ENCODE assay signal across 29 cellular contexts in the genomic region with DNA sequence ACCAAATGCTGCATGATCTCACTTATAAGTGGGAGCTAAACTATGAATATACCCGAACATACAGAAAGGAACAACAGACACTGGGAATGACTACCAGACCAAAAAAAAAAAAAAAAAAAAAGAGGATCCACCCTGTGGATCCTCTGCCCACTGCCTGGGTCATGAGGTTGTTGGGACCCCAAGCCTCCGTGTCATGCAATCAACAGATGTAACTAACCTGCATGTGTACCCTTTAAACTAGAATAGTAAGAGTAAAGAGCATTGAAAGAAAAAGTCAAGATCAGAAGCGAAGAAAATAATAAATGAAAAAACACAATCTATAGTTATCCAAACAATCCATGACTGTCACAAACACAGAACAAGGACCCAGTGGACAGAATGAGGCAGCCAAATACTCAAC.
"Had no signal": no experiment of that assay in that cellular context is flagged by ENCODE, and none has a peak within 500 bp of the region (broad histone marks: within the 10 kb centered on the region; RNA-seq: fewer than 3 reads in every experiment).

No MANE protein-coding gene starts in this region.

- H3K9ac ChIP-seq: parathyroid adenoma had no signal

- H3K9me3 Mint-ChIP-seq: naive thymus-derived CD8-positive, alpha-beta T cell; natural killer cell treated with Interleukin-12 subunit alpha and Interleukin-12 subunit beta and Interleukin-15 and Interleukin-18, amount 100 ng/mL, for 72 hours; nephron progenitor cell; neural crest cell; stimulated activated effector memory CD8-positive, alpha-beta T cell treated with anti-CD3 and anti-CD28 coated beads, Interleukin-12 subunit alpha, Interleukin-12 subunit beta, amount 100 ng/mL, for 72 hours; stimulated activated naive CD8-positive, alpha-beta T cell treated with anti-CD3 and anti-CD28 coated beads, Interleukin-15, Interleukin-2, amounts not matched to agents 100 ng/mL and 50 ng/mL, for 24 hours had no signal

- ATAC-seq: naive thymus-derived CD8-positive, alpha-beta T cell; natural killer cell treated with Interleukin-12 subunit alpha and Interleukin-12 subunit beta and Interleukin-15 and Interleukin-18, amount 100 ng/mL, for 72 hours; psoas muscle; right cardiac atrium; right lobe of liver; stimulated activated effector memory CD8-positive, alpha-beta T cell treated with anti-CD3 and anti-CD28 coated beads, Interleukin-12 subunit alpha, Interleukin-12 subunit beta, amount 100 ng/mL, for 72 hours; stimulated activated naive B cell treated with anti-CD40 and anti-IgM and Interleukin-4, amounts not matched to agents 10 μg/mL and 1 μg/mL and 100 μg/mL, for 72 hours had no signal

- H3K79me2 ChIP-seq: parathyroid adenoma had no signal

- H3K36me3 Mint-ChIP-seq: naive thymus-derived CD8-positive, alpha-beta T cell; natural killer cell treated with Interleukin-12 subunit alpha and Interleukin-12 subunit beta and Interleukin-15 and Interleukin-18, amount 100 ng/mL, for 72 hours; stimulated activated effector memory CD8-positive, alpha-beta T cell treated with anti-CD3 and anti-CD28 coated beads, Interleukin-12 subunit alpha, Interleukin-12 subunit beta, amount 100 ng/mL, for 72 hours had no signal

- DNase-seq: naive thymus-derived CD8-positive, alpha-beta T cell; nephron progenitor cell; occipital lobe; ovary; posterior cingulate gyrus; psoas muscle; right cardiac atrium; right lobe of liver; sigmoid colon; small intestine; stimulated activated CD4-positive, alpha-beta T cell treated with anti-CD3 and anti-CD28 coated beads, Interleukin-15, amount 100 ng/mL, for 24 hours; stimulated activated CD4-positive, alpha-beta T cell treated with anti-CD3 and anti-CD28 coated beads, Interleukin-2, amount 100 ng/mL, for 24 hours; stimulated activated CD4-positive, alpha-beta T cell treated with anti-CD3 and anti-CD28 coated beads, Interleukin-2, amount 100 ng/mL, for 48 hours; stimulated activated CD4-positive, alpha-beta T cell treated with anti-CD3 and anti-CD28 coated beads, Interleukin-4, amount 100 ng/mL, for 24 hours; stimulated activated naive B cell treated with anti-CD40 and anti-IgM and Interleukin-4, amounts not matched to agents 10 μg/mL and 1 μg/mL and 100 μg/mL, for 72 hours; stimulated activated naive CD4-positive, alpha-beta T cell treated with Interleukin-2 at 50 U/mL for 16 hours; stomach; thyroid gland; trophoblast cell; upper lobe of left lung; uterus had no signal

- H3K4me3 Mint-ChIP-seq: naive thymus-derived CD8-positive, alpha-beta T cell; natural killer cell treated with Interleukin-12 subunit alpha and Interleukin-12 subunit beta and Interleukin-15 and Interleukin-18, amount 100 ng/mL, for 72 hours; nephron progenitor cell; neural crest cell; stimulated activated effector memory CD8-positive, alpha-beta T cell treated with anti-CD3 and anti-CD28 coated beads, Interleukin-12 subunit alpha, Interleukin-12 subunit beta, amount 100 ng/mL, for 72 hours; stimulated activated naive B cell treated with anti-CD40 and anti-IgM and Interleukin-4, amounts not matched to agents 10 μg/mL and 1 μg/mL and 100 μg/mL, for 72 hours; stimulated activated naive CD8-positive, alpha-beta T cell treated with anti-CD3 and anti-CD28 coated beads, Interleukin-15, Interleukin-2, amounts not matched to agents 100 ng/mL and 50 ng/mL, for 24 hours had no signal

- H2AFZ ChIP-seq: parathyroid adenoma had no signal

- FAIRE-seq: small intestine had no signal

- H3K4me1 Mint-ChIP-seq: naive thymus-derived CD8-positive, alpha-beta T cell; nephron progenitor cell; neural crest cell had no signal

- H3K9me3 ChIP-seq: ovary, psoas muscle, right lobe of liver, sigmoid colon, stomach, thoracic aorta, thyroid gland, tibial nerve, upper lobe of left lung, uterus had no signal

- H3K4me1 ChIP-seq: parathyroid adenoma, psoas muscle, sigmoid colon, stomach, thyroid gland, tibial nerve, upper lobe of left lung, uterus had no signal

- H3K27ac Mint-ChIP-seq: naive thymus-derived CD8-positive, alpha-beta T cell; natural killer cell treated with Interleukin-12 subunit alpha and Interleukin-12 subunit beta and Interleukin-15 and Interleukin-18, amount 100 ng/mL, for 72 hours; nephron progenitor cell; progenitor cell of endocrine pancreas; stimulated activated effector memory CD8-positive, alpha-beta T cell treated with anti-CD3 and anti-CD28 coated beads, Interleukin-12 subunit alpha, Interleukin-12 subunit beta, amount 100 ng/mL, for 72 hours; stimulated activated naive B cell treated with anti-CD40 and anti-IgM and Interleukin-4, amounts not matched to agents 10 μg/mL and 1 μg/mL and 100 μg/mL, for 72 hours; stimulated activated naive CD8-positive, alpha-beta T cell treated with anti-CD3 and anti-CD28 coated beads, Interleukin-15, Interleukin-2, amounts not matched to agents 100 ng/mL and 50 ng/mL, for 24 hours had no signal

- H3K4me3 ChIP-seq: ovary, psoas muscle, right lobe of liver, sigmoid colon, stomach, thoracic aorta, thyroid gland, tibial nerve, upper lobe of left lung, uterus had no signal

- H3K36me3 ChIP-seq: ovary, right lobe of liver, sigmoid colon, stomach, thoracic aorta, thyroid gland, tibial nerve, upper lobe of left lung, uterus had no signal

- H3K27ac ChIP-seq: ovary, parathyroid adenoma, psoas muscle, right lobe of liver, sigmoid colon, stomach, thoracic aorta, thyroid gland, tibial nerve, upper lobe of left lung, uterus had no signal

- H3K27me3 Mint-ChIP-seq: stimulated activated naive B cell treated with anti-CD40 and anti-IgM and Interleukin-4, amounts not matched to agents 10 μg/mL and 1 μg/mL and 100 μg/mL, for 72 hours had no signal

- H3K27me3 ChIP-seq: ovary, right lobe of liver, thyroid gland, upper lobe of left lung, uterus had no signal
